13 cellular contexts compared by ENCODE assay signal in genomic region chr18:35730738-35731370, GRCh38.
DNase-seq lines count a peak whose midpoint lies in the region; ATAC-seq and TF ChIP-seq lines count a peak whose summit lies in the region.
"Had no signal": no experiment of that assay in that cellular context is flagged by ENCODE, and none has a peak within 500 bp of the region (broad histone marks: within the 10 kb centered on the region; RNA-seq: fewer than 3 reads in every experiment).

No MANE protein-coding gene starts in this region.

- no peaks in the 10 kb centered on the region for H3K36me3 ChIP-seq in GM23338 (ENCODE audit: insufficient read depth)
- H3K36me3 ChIP-seq in Panc1 (ENCODE audit: control insufficient read depth, insufficient read depth, low read length): no peaks in the 10 kb centered on the region
- no peaks in the 10 kb centered on the region for H3K36me3 ChIP-seq in osteoblast (ENCODE audit: insufficient read depth, low read length)

- H3K4me1 ChIP-seq in GM23338 (ENCODE audit: insufficient read depth) (no peaks in the 10 kb centered on the region), Panc1 (ENCODE audit: control insufficient read depth, insufficient read depth, low read length) (no peaks in the 10 kb centered on the region), osteoblast (ENCODE audit: insufficient read depth, low read length) (peaks cover 19% of the 10 kb centered on the region)

- H4K20me1 ChIP-seq in GM23338 (replicated peaks; ENCODE audit: insufficient read depth) (no peaks in the 10 kb centered on the region), osteoblast (ENCODE audit: insufficient read depth, low read length) (no peaks in the 10 kb centered on the region)

- H3K27ac ChIP-seq in GM23338 (ENCODE audit: low read depth) (no peak overlapping the region), Panc1 (ENCODE audit: low read length) (0 out of 2 replicates have a peak overlapping the region, but pooled peaks have one; percentile 8), osteoblast (ENCODE audit: low read depth, low read length) (no peak overlapping the region)
- H3K27ac ChIP-seq: dorsolateral prefrontal cortex, GM23248 had no signal

- H3K4me2 ChIP-seq in GM23338: no peak overlapping the region
- H3K4me2 ChIP-seq in osteoblast (ENCODE audit: insufficient read depth, low read length): peak overlapping the region; percentile 67

- no TSS peak for BruUV-seq in Panc1 (replicated peaks; lab: Mats Ljungman, UMichigan)

- peaks cover 5% of the 10 kb centered on the region for H3K27me3 Mint-ChIP-seq in GM23338 (ENCODE audit: insufficient read depth, low read depth, poor library complexity)

- ATAC-seq in GM23338 (peak; percentile 62), Panc1 (peak; percentile 84)

- H3K27ac Mint-ChIP-seq in GM23338: no peak overlapping the region

- no peaks in the 10 kb centered on the region for H3K27me3 ChIP-seq in GM23338 (ENCODE audit: insufficient read depth)
- H3K27me3 ChIP-seq in Panc1 (ENCODE audit: control insufficient read depth, insufficient read depth, low read length): no peaks in the 10 kb centered on the region
- H3K27me3 ChIP-seq in osteoblast (ENCODE audit: insufficient read depth, low read length): no peaks in the 10 kb centered on the region
- H3K27me3 ChIP-seq: dorsolateral prefrontal cortex had no signal

- CTCF ChIA-PET in Panc1 (lab: Charles Lee): no interaction called here

- no peaks in the 10 kb centered on the region for H3F3A ChIP-seq in GM23338 (replicated peaks; ENCODE audit: low read depth)

- H3K9me3 ChIP-seq in Panc1 (ENCODE audit: control insufficient read depth, insufficient read depth, low read depth, low read length): no peaks in the 10 kb centered on the region
- peaks cover 3% of the 10 kb centered on the region for H3K9me3 ChIP-seq in osteoblast (ENCODE audit: low read depth, low read length)

- no peak for TF ChIP-seq CTCF in GM23338 (conservative IDR thresholded peaks at IDR 0.05; ENCODE audit: low read depth in 2 of 2)
- TF ChIP-seq CTCF in Panc1 (IDR thresholded peaks at IDR 0.05): no peak
- no peak for TF ChIP-seq CTCF in osteoblast (IDR thresholded peaks at IDR 0.05; ENCODE audit: extremely low read depth, low read depth, low read length)

- H3K4me3 Mint-ChIP-seq in GM23338: no peak overlapping the region

- no peaks in the 10 kb centered on the region for H3K9me2 ChIP-seq in GM23338 (ENCODE audit: insufficient read depth)

- no peak for DNase-seq in GM23338 (ENCODE audit: low spot score)
- DNase-seq in Panc1 (ENCODE audit: low read depth, low spot score): no peak
- peak; percentile 25 for DNase-seq in glomerular visceral epithelial cell (ENCODE audit: extremely low spot score)
- DNase-seq in osteoblast (ENCODE audit: insufficient read length, low spot score, missing footprints): no peak
- DNase-seq in C1 segment of cervical spinal cord (lab: John Stamatoyannopoulos, UW): no peak
- DNase-seq in T-helper 2 cell: no peak
- no peak for DNase-seq in stimulated activated CD4-positive, alpha-beta T cell treated with anti-CD3 and anti-CD28 coated beads, Interleukin-2, amount 100 ng/mL, for 24 hours
- DNase-seq in cerebellar nuclear complex (lab: John Stamatoyannopoulos, UW): no peak
- DNase-seq: activated CD4-positive, alpha-beta T cell treated with anti-CD3 and anti-CD28 coated beads, Interleukin-2, amount 50 U/mL, for 48 hours; dorsolateral prefrontal cortex; foreskin fibroblast; GM23248; NCI-H2171 treated with DMSO at 0.1 percent for 48 hours had no signal

- POLR2A ChIA-PET in Panc1 (lab: Charles Lee): no interaction called here

- H3K4me3 ChIP-seq in GM23338: no peak overlapping the region
- H3K4me3 ChIP-seq in Panc1 (ENCODE audit: low read depth in 2 of 2, low read length in 2 of 2): peak overlapping the region; percentile 24 to 46
- peak overlapping the region; percentile 39 for H3K4me3 ChIP-seq in osteoblast (ENCODE audit: insufficient read depth, low read length)
- H3K4me3 ChIP-seq: GM23248 had no signal

- H3K79me2 ChIP-seq in GM23338 (replicated peaks; ENCODE audit: insufficient read depth) (no peaks in the 10 kb centered on the region), osteoblast (ENCODE audit: insufficient read depth, low read length) (no peaks in the 10 kb centered on the region)

- no peaks in the 10 kb centered on the region for H3K36me3 Mint-ChIP-seq in GM23338 (ENCODE audit: low read depth)

- H2AFZ ChIP-seq in GM23338: no peak overlapping the region
- H2AFZ ChIP-seq in osteoblast (ENCODE audit: low read length): peak overlapping the region; percentile 57
- H2AFZ ChIP-seq: GM23248 had no signal

- in situ Hi-C loops in Panc1 (cut with HindIII; ENCODE audit: low pct_unique_long_range_greater_than_20kb, low sequenced_read_pairs): no loop called here

- peaks cover 3% of the 10 kb centered on the region; the same call in 1 of the 3 replicates for H3K4me1 Mint-ChIP-seq in GM23338

- intact Hi-C loops in Panc1 (cut with micrococcal nuclease; ENCODE audit: unreplicated experiment): no loop called here

- H3K9me3 Mint-ChIP-seq in GM23338: peaks cover 3% of the 10 kb centered on the region; the same call in 1 of the 3 replicates

TF ChIP-seq in GM23338, 12 proteins besides CTCF, POLR2A, EP300 and RAD21:
- TF ChIP-seq NANOG (IDR thresholded peaks at IDR 0.05; ENCODE audit: borderline replicate concordance): no peak
- TF ChIP-seq ZNF114 (CRISPR knock-in tag; IDR thresholded peaks at IDR 0.05): no peak
- no peak for TF ChIP-seq REST (IDR thresholded peaks at IDR 0.05; ENCODE audit: unreplicated experiment)
- no peak for TF ChIP-seq ETS1 (IDR thresholded peaks at IDR 0.05)
- TF ChIP-seq CREB1 (CRISPR knock-in tag; IDR thresholded peaks at IDR 0.05; ENCODE audit: low read depth): no peak
